ENCODE assay signal across 11 cellular contexts in genomic region chr7:65749518-65749917, GRCh38.
A peak's percentile ranks its signal among the peaks of the same experiment; 100 is the strongest.
DNase-seq lines count a peak whose midpoint lies in the region; ATAC-seq and TF ChIP-seq lines count a peak whose summit lies in the region.
"Had no signal": no experiment of that assay in that cellular context is flagged by ENCODE, and none has a peak within 500 bp of the region (broad histone marks: within the 10 kb centered on the region; RNA-seq: fewer than 3 reads in every experiment).

No MANE protein-coding gene starts in this region.

- no peak overlapping the region for H2AFZ ChIP-seq in mesenchymal stem cell (ENCODE audit: low read depth, low read length)

- peak; percentile 12 for DNase-seq in A673 (ENCODE audit: low spot score)
- DNase-seq in HL-60 (ENCODE audit: low read depth in 1 of 2, low spot score in 1 of 2) = peak; percentile 48 to 77
- no peak for DNase-seq in activated CD8-positive, alpha-beta T cell treated with anti-CD3 and anti-CD28 coated beads for 36 hours
- DNase-seq in mesenchymal stem cell = no peak
- DNase-seq in nucleus accumbens (lab: John Stamatoyannopoulos, UW) = no peak
- DNase-seq in GM03348 (ENCODE audit: low spot score) = no peak
- no peak for DNase-seq in activated CD4-positive, CD25-positive, alpha-beta regulatory T cell (lab: John Stamatoyannopoulos, UW)
- no peak for DNase-seq in GM19238 (ENCODE audit: insufficient read length, low spot score)
- DNase-seq: activated CD8-positive, alpha-beta memory T cell treated with anti-CD3 and anti-CD28 coated beads for 24 hours; NCI-H2029; trophoblast cell had no signal

- no peak overlapping the region for H3K4ac ChIP-seq in mesenchymal stem cell (ENCODE audit: low read depth in 1 of 2, low read length in 2 of 2)

- H3K9me3 ChIP-seq in A673 (ENCODE audit: low read depth, low read length, poor library complexity, severe bottlenecking) = no peaks in the 10 kb centered on the region
- no peaks in the 10 kb centered on the region for H3K9me3 ChIP-seq in mesenchymal stem cell (ENCODE audit: control insufficient read depth, low read length)

- no peak overlapping the region for H2BK120ac ChIP-seq in mesenchymal stem cell (ENCODE audit: low read depth, low read length)

- ATAC-seq in activated CD8-positive, alpha-beta T cell treated with anti-CD3 and anti-CD28 coated beads for 36 hours = no peak

- H3K4me1 ChIP-seq in A673 (ENCODE audit: insufficient read depth, low read length, poor library complexity, severe bottlenecking) (peaks cover 4% of the 10 kb centered on the region), mesenchymal stem cell (ENCODE audit: control insufficient read depth, insufficient read depth, low read depth, low read length) (peaks cover 13% of the 10 kb centered on the region)

- peaks cover 22% of the 10 kb centered on the region for H3K4me1 Mint-ChIP-seq in activated CD8-positive, alpha-beta T cell treated with anti-CD3 and anti-CD28 coated beads for 36 hours (ENCODE audit: low read depth)

- TF ChIP-seq CTCF in A673 (conservative IDR thresholded peaks at IDR 0.05; ENCODE audit: low read depth, low read length) (no peak), HL-60 (IDR thresholded peaks at IDR 0.05; ENCODE audit: insufficient read depth, low read length) (no peak)
- no peak for TF ChIP-seq CTCF in activated CD8-positive, alpha-beta T cell treated with anti-CD3 and anti-CD28 coated beads for 36 hours (IDR thresholded peaks at IDR 0.05)

- peak overlapping the region; percentile 83 for H3K4me3 Mint-ChIP-seq in activated CD8-positive, alpha-beta T cell treated with anti-CD3 and anti-CD28 coated beads for 36 hours

- intact Hi-C loops in A673 (cut with micrococcal nuclease; ENCODE audit: unreplicated experiment) = no loop called here
- intact Hi-C loops in activated CD8-positive, alpha-beta T cell treated with anti-CD3 and anti-CD28 coated beads for 36 hours (cut with micrococcal nuclease) = no loop called here

- no peak overlapping the region for H2BK5ac ChIP-seq in mesenchymal stem cell (ENCODE audit: low read depth, low read length, poor library complexity, severe bottlenecking)

- peaks cover 8% of the 10 kb centered on the region for H3K79me1 ChIP-seq in mesenchymal stem cell (replicated peaks; ENCODE audit: low read length, poor library complexity, severe bottlenecking)

- no TSS peak for BruUV-seq in A673 (replicated peaks; lab: Mats Ljungman, UMichigan)

- H3K4me3 ChIP-seq in A673 (ENCODE audit: low read depth, low read length, poor library complexity, severe bottlenecking) (no peak overlapping the region), HL-60 (replicated peaks; ENCODE audit: insufficient read depth, low read length) (peak overlapping the region; percentile 83), mesenchymal stem cell (ENCODE audit: insufficient read depth in 1 of 2, low read depth in 1 of 2, low read length in 2 of 2) (peak overlapping the region in 1 of 2 experiments; percentile 89)

- H3K23ac ChIP-seq in mesenchymal stem cell (ENCODE audit: low read length in 2 of 2) = no peak overlapping the region

- no peaks in the 10 kb centered on the region for H3K9me3 Mint-ChIP-seq in activated CD8-positive, alpha-beta T cell treated with anti-CD3 and anti-CD28 coated beads for 36 hours

- H4K91ac ChIP-seq in mesenchymal stem cell (ENCODE audit: low read length) = no peak overlapping the region

- H3K27ac ChIP-seq in A673 (ENCODE audit: low read depth, low read length, poor library complexity, severe bottlenecking) (no peak overlapping the region), HL-60 (replicated peaks) (peak overlapping the region; percentile 89), mesenchymal stem cell (ENCODE audit: low read length, poor library complexity, severe bottlenecking) (no peak overlapping the region)

- H3K27me3 Mint-ChIP-seq in activated CD8-positive, alpha-beta T cell treated with anti-CD3 and anti-CD28 coated beads for 36 hours = no peaks in the 10 kb centered on the region

- H2AK5ac ChIP-seq in mesenchymal stem cell (ENCODE audit: low read length, severe bottlenecking) = peak overlapping the region; percentile 51

- no peak overlapping the region for H3K14ac ChIP-seq in mesenchymal stem cell (ENCODE audit: low read length in 2 of 2)

- H3K27me3 ChIP-seq in A673 (replicated peaks; ENCODE audit: insufficient read depth, low read depth, low read length, poor library complexity) (no peaks in the 10 kb centered on the region), HL-60 (ENCODE audit: insufficient read depth, poor library complexity, severe bottlenecking) (no peaks in the 10 kb centered on the region), mesenchymal stem cell (ENCODE audit: control insufficient read depth in 1 of 2, insufficient read depth in 1 of 2, low read length in 2 of 2) (no peaks in the 10 kb centered on the region)

- H3K36me3 ChIP-seq in A673 (ENCODE audit: insufficient read depth, low read length, poor library complexity, severe bottlenecking) (peaks cover 12% of the 10 kb centered on the region), mesenchymal stem cell (ENCODE audit: control insufficient read depth in 1 of 2, insufficient read depth in 2 of 2, low read depth in 1 of 2, low read length in 2 of 2) (peaks cover 1 to 14% of the 10 kb centered on the region in 2 experiments)

- H3K36me3 Mint-ChIP-seq in activated CD8-positive, alpha-beta T cell treated with anti-CD3 and anti-CD28 coated beads for 36 hours (ENCODE audit: low read depth) = peaks cover 25% of the 10 kb centered on the region

- H2BK12ac ChIP-seq in mesenchymal stem cell (ENCODE audit: low read length in 2 of 2) = no peak overlapping the region

- H3K4me2 ChIP-seq in mesenchymal stem cell (ENCODE audit: low read length, poor library complexity, severe bottlenecking) = no peak overlapping the region

- H3K27ac Mint-ChIP-seq in activated CD8-positive, alpha-beta T cell treated with anti-CD3 and anti-CD28 coated beads for 36 hours = no peak overlapping the region

- WGBS in mesenchymal stem cell = over 99% methylated on average over 12 of the region's 12 CpGs

- peak overlapping the region; percentile 99 for H3K9ac ChIP-seq in mesenchymal stem cell (ENCODE audit: low read length)

- POLR2A ChIA-PET in A673 (lab: Charles Lee; ENCODE audit: low non-redundant PET) = no interaction called here
- POLR2A ChIA-PET in activated CD8-positive, alpha-beta T cell treated with anti-CD3 and anti-CD28 coated beads for 36 hours (lab: Charles Lee) = no interaction called here

- no peak overlapping the region for H2BK15ac ChIP-seq in mesenchymal stem cell (ENCODE audit: low read depth, poor library complexity, severe bottlenecking)

- CTCF ChIA-PET in A673 (lab: Charles Lee) = no interaction called here
- CTCF ChIA-PET in activated CD8-positive, alpha-beta T cell treated with anti-CD3 and anti-CD28 coated beads for 36 hours (lab: Charles Lee) = no interaction called here

- H4K8ac ChIP-seq in mesenchymal stem cell (ENCODE audit: low read length) = peak overlapping the region; percentile 77

- H3K18ac ChIP-seq in mesenchymal stem cell (ENCODE audit: low read depth in 1 of 2, low read length in 2 of 2) = no peak overlapping the region

Comparison
In these comparisons a context has a peak if more than half of its experiments do, and no peak if none do; other contexts are left out.
1. DNase-seq: peak in A673 (single experiment) and HL-60 (2 of 2); none in activated CD8-positive, alpha-beta T cell treated with anti-CD3 and anti-CD28 coated beads for 36 hours (single experiment), mesenchymal stem cell (single experiment), nucleus accumbens (0 of 56), GM03348 (single experiment), activated CD4-positive, CD25-positive, alpha-beta regulatory T cell (0 of 4) and GM19238 (single experiment).